Comparison of ENCODE assay signal across 18 cellular contexts in genomic region chr22:35581023-35581413, GRCh38. TPM values are rescaled to one million over a fixed set of nuclear protein-coding genes. Genes with fewer than 3 reads are reported as not detected.
"Had no signal": no experiment of that assay in that cellular context is flagged by ENCODE, and none has a peak within 500 bp of the region (broad histone marks: within the 10 kb centered on the region; RNA-seq: fewer than 3 reads in every experiment).

No MANE protein-coding gene starts in this region.

- ATAC-seq: SK-N-SH treated with all-trans-retinoic acid at 6 μM for 48 hours had no signal

- DNase-seq: KBM-7, MV-4-11, NCI-H1048, NCI-H1105, NCI-H1417, NCI-H1436 treated with DMSO at 0.1 percent for 48 hours, NCI-H1694, NCI-H187 treated with DMSO at 0.1 percent for 48 hours, NCI-H2029 treated with DMSO at 0.1 percent for 48 hours, NCI-H2227 treated with DMSO at 0.1 percent for 48 hours, NCI-H69, NCI-H774, SHP77 had no signal

- H3K27ac ChIP-seq: RWPE1 had no signal

RNA-seq across cellular contexts. Expression of gene MB, which starts 36.1 kb away (rescaled TPM):
- total RNA-seq: LHCN-M2, MCF 10A had no signal

RNA-seq across cellular contexts. Expression of gene RASD2, which starts 40.4 kb away (rescaled TPM):
- total RNA-seq: HT-29, MCF 10A had no signal
